17 cellular contexts compared by ENCODE assay signal in genomic region chr1:11331036-11331765, GRCh38. TPM values are rescaled to one million over a fixed set of nuclear protein-coding genes. Genes with fewer than 3 reads are reported as not detected.
DNase-seq lines count a peak whose midpoint lies in the region; ATAC-seq, FAIRE-seq and TF ChIP-seq lines count a peak whose summit lies in the region.
"Had no signal": no experiment of that assay in that cellular context is flagged by ENCODE, and none has a peak within 500 bp of the region (broad histone marks: within the 10 kb centered on the region; RNA-seq: fewer than 3 reads in every experiment).

No MANE protein-coding gene starts in this region.

- H3K4ac ChIP-seq in H1 (replicated peaks; ENCODE audit: insufficient read length, low read depth, low read length), result no peak overlapping the region

- H2BK12ac ChIP-seq in H1 (ENCODE audit: low read depth, low read length), result peak overlapping the region; percentile 44; the same call in 1 of the 2 replicates

- no peaks in the 10 kb centered on the region for H4K20me1 ChIP-seq in PC-3 (ENCODE audit: low read length)
- no peaks in the 10 kb centered on the region for H4K20me1 ChIP-seq in H1 (replicated peaks in 1 of 2; ENCODE audit: control insufficient read depth in 1 of 2, insufficient read depth in 2 of 2, low read length in 2 of 2)
- H4K20me1 ChIP-seq in HepG2 (ENCODE audit: insufficient read depth, low read length), result no peaks in the 10 kb centered on the region

- H3K4me3 Mint-ChIP-seq in type B pancreatic cell, result no peak overlapping the region
- no peak overlapping the region for H3K4me3 Mint-ChIP-seq in T-helper 2 cell treated with Interferon-gamma antibody and Interleukin-4, amounts not matched to agents 5 μg/mL and 100 μg/mL, for 36 hours

- no peaks in the 10 kb centered on the region for H3K9me3 Mint-ChIP-seq in type B pancreatic cell
- no peaks in the 10 kb centered on the region for H3K9me3 Mint-ChIP-seq in T-helper 2 cell treated with Interferon-gamma antibody and Interleukin-4, amounts not matched to agents 5 μg/mL and 100 μg/mL, for 36 hours

- TF ChIP-seq RAD21 in H1 (IDR thresholded peaks at IDR 0.05 in 1 of 2, conservative IDR thresholded peaks at IDR 0.05 in 1 of 2; ENCODE audit: low read depth in 2 of 2, low read length in 2 of 2) (no peak), HepG2 (CRISPR knock-in tag; IDR thresholded peaks at IDR 0.05) (no peak)

- 87% methylated on average over 12 of the region's 12 CpGs; no CpG with 5 or more reads in 1 of the 2 experiments for WGBS in H1 (ENCODE audit: extremely low coverage in 1 of 2, insufficient coverage in 1 of 2, insufficient read length in 1 of 2, insufficient replicate concordance in 2 of 2, low coverage in 1 of 2, low lambda C conversion rate in 2 of 2, missing lambda C conversion rate in 1 of 2), 2 experiments
- 39% methylated on average over 12 of the region's 12 CpGs for WGBS in HepG2 (ENCODE audit: low lambda C conversion rate)

- H3K36me3 Mint-ChIP-seq in type B pancreatic cell, result no peaks in the 10 kb centered on the region
- no peaks in the 10 kb centered on the region for H3K36me3 Mint-ChIP-seq in T-helper 2 cell treated with Interferon-gamma antibody and Interleukin-4, amounts not matched to agents 5 μg/mL and 100 μg/mL, for 36 hours (ENCODE audit: low read depth)

- FAIRE-seq in H1 (lab: Jason Lieb, UNC) (no peak), HepG2 (lab: Jason Lieb, UNC) (no peak)

- no peak overlapping the region for H4K91ac ChIP-seq in H1 (replicated peaks; ENCODE audit: insufficient read length, low read length)

- H4K5ac ChIP-seq in H1 (ENCODE audit: insufficient read length, low read depth, low read length), result no peak overlapping the region

- H2BK15ac ChIP-seq in H1 (ENCODE audit: low read length), result peak overlapping the region; percentile 8; the same call in 1 of the 2 replicates

- H2BK120ac ChIP-seq in H1 (replicated peaks; ENCODE audit: low read depth, low read length), result no peak overlapping the region

- H3K27ac ChIP-seq in PC-3 (ENCODE audit: low read length) (no peak overlapping the region), H1 (ENCODE audit: low read depth, low read length) (no peak overlapping the region), HepG2 (ENCODE audit: extremely low read length, insufficient read depth, low read length) (no peak overlapping the region)
- H3K27ac ChIP-seq: C4-2B, PC-9, SJCRH30 had no signal

- H3K18ac ChIP-seq in H1 (ENCODE audit: extremely low read depth, low read length), result no peak overlapping the region; the same call in 1 of the 2 replicates

- H4K8ac ChIP-seq in H1 (ENCODE audit: extremely low read depth, insufficient read depth, low read length), result peak overlapping the region; percentile 3; the same call in 1 of the 2 replicates

- no peak overlapping the region for H3K4me2 ChIP-seq in PC-3 (ENCODE audit: low read length)
- H3K4me2 ChIP-seq in H1 (ENCODE audit: insufficient read depth in 1 of 2, low read depth in 2 of 2, low read length in 2 of 2), result no peak overlapping the region
- H3K4me2 ChIP-seq in HepG2 (ENCODE audit: low read depth, low read length), result no peak overlapping the region
- H3K4me2 ChIP-seq: PC-9 had no signal

- H3K27me3 Mint-ChIP-seq in type B pancreatic cell, result peaks cover 4% of the 10 kb centered on the region
- no peaks in the 10 kb centered on the region for H3K27me3 Mint-ChIP-seq in T-helper 2 cell treated with Interferon-gamma antibody and Interleukin-4, amounts not matched to agents 5 μg/mL and 100 μg/mL, for 36 hours (ENCODE audit: low read depth)

- no peaks in the 10 kb centered on the region for H3F3A ChIP-seq in PC-3 (ENCODE audit: low read length, unreplicated experiment)

- ATAC-seq in PC-3 (no peak), HepG2 (peak; percentile 47), HG03039 (IDR thresholded peaks at IDR 0.05; ENCODE audit: unreplicated experiment) (no peak)

- in situ Hi-C loops in HepG2 (cut with HindIII; ENCODE audit: extremely low pct_ligation_motif_present, low pct_unique_long_range_greater_than_20kb), result no loop called here

- H3K4me3 ChIP-seq in PC-3 (ENCODE audit: low read length), result no peak overlapping the region
- no peak overlapping the region for H3K4me3 ChIP-seq in H1 (ENCODE audit: extremely low read depth in 1 of 4, insufficient read depth in 2 of 4, low read depth in 3 of 4, low read length in 4 of 4)
- H3K4me3 ChIP-seq in HepG2 (replicated peaks in 1 of 3; ENCODE audit: insufficient read depth in 1 of 3, low read depth in 2 of 3, low read length in 3 of 3), result no peak overlapping the region
- H3K4me3 ChIP-seq: PC-9, SJCRH30 had no signal

- H3K36me3 ChIP-seq in PC-3 (ENCODE audit: low read depth, low read length) (no peaks in the 10 kb centered on the region), H1 (ENCODE audit: control insufficient read depth in 2 of 4, insufficient read depth in 4 of 4, low read length in 3 of 4) (no peaks in the 10 kb centered on the region), HepG2 (replicated peaks in 1 of 2; ENCODE audit: control insufficient read depth in 1 of 2, insufficient read depth in 2 of 2, low read length in 2 of 2) (no peaks in the 10 kb centered on the region)
- H3K36me3 ChIP-seq: SJCRH30 had no signal

- no TSS peak for BruUV-seq in PC-3 (replicated peaks; lab: Mats Ljungman, UMichigan)
- no TSS peak for BruUV-seq in HepG2 (replicated peaks; lab: Mats Ljungman, UMichigan)

- H3K9me3 ChIP-seq in PC-3 (ENCODE audit: low read length), result no peaks in the 10 kb centered on the region
- no peaks in the 10 kb centered on the region for H3K9me3 ChIP-seq in H1 (ENCODE audit: insufficient read depth in 2 of 2, low read depth in 1 of 2, low read length in 1 of 2)
- H3K9me3 ChIP-seq in HepG2 (ENCODE audit: low read length), result no peaks in the 10 kb centered on the region
- H3K9me3 ChIP-seq: SJCRH30 had no signal

- no peak overlapping the region for H2BK20ac ChIP-seq in H1 (ENCODE audit: low read length)

- TF ChIP-seq POLR2A in H1 (IDR thresholded peaks at IDR 0.05; ENCODE audit: control extremely low read depth in 1 of 2, low read depth in 2 of 2, low read length in 2 of 2) (no peak), HepG2 (IDR thresholded peaks at IDR 0.05; ENCODE audit: insufficient read depth in 1 of 2, low read depth in 2 of 2, low read length in 2 of 2) (no peak)

- CTCF ChIA-PET in PC-3 (lab: Charles Lee), result no interaction called here
- CTCF ChIA-PET in H1 (lab: Charles Lee; ENCODE audit: partially characterized antibody), result interaction anchor here (0.7 to 6.7 kb wide), 6 partner anchors 9 to 200 kb away, joined by 3 to 43 read pairs (median 4); no protein-coding TSS in a partner anchor
- CTCF ChIA-PET in HepG2 (lab: Yijun Ruan, JAX; ENCODE audit: low intra/inter-chr PET ratio, low total read pairs), result no interaction called here

- H3K23ac ChIP-seq in H1 (ENCODE audit: insufficient read length), result no peak overlapping the region

- H3K4me1 ChIP-seq in PC-3 (ENCODE audit: insufficient read depth, low read length), result 0 out of 2 replicates have a peak, but pooled peaks cover 5% of the 10 kb centered on the region
- peaks cover 0 to 5% (median 2%) of the 10 kb centered on the region in 4 experiments; a peak in 2 of 7 replicates for H3K4me1 ChIP-seq in H1 (replicated peaks in 1 of 4; ENCODE audit: control insufficient read depth in 3 of 4, insufficient read depth in 4 of 4, low read length in 3 of 4)
- 0 out of 2 replicates have a peak, but pooled peaks cover 5% of the 10 kb centered on the region for H3K4me1 ChIP-seq in HepG2 (ENCODE audit: insufficient read depth, low read length)
- H3K4me1 ChIP-seq: SJCRH30 had no signal

- peak; percentile 19 for DNase-seq in PC-3
- DNase-seq in H1 (ENCODE audit: low read depth in 1 of 2, low spot score in 2 of 2), result no peak
- no peak for DNase-seq in HepG2 (ENCODE audit: low spot score)
- DNase-seq in type B pancreatic cell (ENCODE audit: extremely low spot score, unreplicated experiment), result no peak
- no peak for DNase-seq in T-helper 2 cell treated with Interferon-gamma antibody and Interleukin-4, amounts not matched to agents 5 μg/mL and 100 μg/mL, for 36 hours (ENCODE audit: low spot score)
- no peak for DNase-seq in DMS153 (lab: John Stamatoyannopoulos, UW)
- DNase-seq: ACHN, DND-41, KG1, NCI-H187, NCI-H2227 treated with DMSO at 0.1 percent for 48 hours, NCI-H524, NCI-H82, PC-9, SJCRH30 had no signal

- no peak overlapping the region; the same call in 1 of the 2 replicates for H2BK5ac ChIP-seq in H1 (ENCODE audit: low read depth, low read length)

- H3K23me2 ChIP-seq in H1 (ENCODE audit: low read depth, low read length), result no peaks in the 10 kb centered on the region

- POLR2A ChIA-PET in PC-3 (lab: Charles Lee; ENCODE audit: unreplicated experiment), result no interaction called here
- POLR2A ChIA-PET in H1 (lab: Charles Lee; ENCODE audit: partially characterized antibody), result no interaction called here
- POLR2A ChIA-PET in HepG2 (lab: Yijun Ruan, JAX), result no interaction called here

- no peak overlapping the region for H3K56ac ChIP-seq in H1 (replicated peaks; ENCODE audit: insufficient read length, low read depth, low read length)

- H3K9ac ChIP-seq in PC-3 (ENCODE audit: low read length) (no peak overlapping the region), H1 (replicated peaks in 1 of 4; ENCODE audit: extremely low read depth in 1 of 4, low read depth in 3 of 4, low read length in 3 of 4) (no peak overlapping the region), HepG2 (ENCODE audit: insufficient read depth, low read depth, low read length) (no peak overlapping the region)

- H3K27ac Mint-ChIP-seq in type B pancreatic cell, result peak overlapping the region; percentile 50
- no peak overlapping the region for H3K27ac Mint-ChIP-seq in T-helper 2 cell treated with Interferon-gamma antibody and Interleukin-4, amounts not matched to agents 5 μg/mL and 100 μg/mL, for 36 hours

- H3K79me2 ChIP-seq in PC-3 (ENCODE audit: low read length) (no peaks in the 10 kb centered on the region), H1 (ENCODE audit: control insufficient read depth in 1 of 2, insufficient read depth in 2 of 2, low read length in 2 of 2) (no peaks in the 10 kb centered on the region), HepG2 (ENCODE audit: insufficient read depth, low read length) (no peaks in the 10 kb centered on the region)

- intact Hi-C loops in PC-3 (cut with micrococcal nuclease), result no loop called here
- intact Hi-C loops in HepG2 (cut with micrococcal nuclease; ENCODE audit: unreplicated experiment), result no loop called here

- H2AFZ ChIP-seq in PC-3 (ENCODE audit: low read length) (no peak overlapping the region), H1 (ENCODE audit: low read length) (no peak overlapping the region), HepG2 (ENCODE audit: low read length) (no peak overlapping the region)
- H2AFZ ChIP-seq: PC-9 had no signal

- H2AK5ac ChIP-seq in H1 (ENCODE audit: low read depth, low read length), result no peak overlapping the region

- peaks cover 18% of the 10 kb centered on the region for H3K4me1 Mint-ChIP-seq in type B pancreatic cell (ENCODE audit: unreplicated experiment)
- H3K4me1 Mint-ChIP-seq in T-helper 2 cell treated with Interferon-gamma antibody and Interleukin-4, amounts not matched to agents 5 μg/mL and 100 μg/mL, for 36 hours (ENCODE audit: low read depth), result no peaks in the 10 kb centered on the region

- TF ChIP-seq EP300 in H1 (IDR thresholded peaks at IDR 0.05; ENCODE audit: borderline replicate concordance in 1 of 2, low read depth in 2 of 2, low read length in 2 of 2), result no peak
- TF ChIP-seq EP300 in HepG2 (IDR thresholded peaks at IDR 0.05; ENCODE audit: low read depth in 2 of 2, low read length in 2 of 2), result no peak
- TF ChIP-seq EP300 in HepG2 (CRISPR knock-in tag; IDR thresholded peaks at IDR 0.05; ENCODE audit: borderline replicate concordance), result no peak

- H3K79me1 ChIP-seq in H1 (ENCODE audit: low read depth, low read length), result no peaks in the 10 kb centered on the region

- TF ChIP-seq CTCF in PC-3 (conservative IDR thresholded peaks at IDR 0.05; ENCODE audit: low read depth, low read length) (no peak), H1 (IDR thresholded peaks at IDR 0.05; ENCODE audit: control extremely low read depth in 1 of 3, insufficient read depth in 1 of 3, low read depth in 1 of 3, low read length in 3 of 3) (no peak), HepG2 (CRISPR knock-in tag; IDR thresholded peaks at IDR 0.05) (no peak), type B pancreatic cell (conservative IDR thresholded peaks at IDR 0.05) (no peak)

- H3K9me2 ChIP-seq in PC-3 (replicated peaks; ENCODE audit: low read length), result no peaks in the 10 kb centered on the region

- H3K27me3 ChIP-seq in PC-3 (ENCODE audit: low read length) (no peaks in the 10 kb centered on the region), H1 (replicated peaks in 1 of 4; ENCODE audit: control insufficient read depth in 3 of 4, extremely low read depth in 1 of 4, insufficient read depth in 3 of 4, low read length in 3 of 4) (no peaks in the 10 kb centered on the region; a peak in 1 of 7 replicates), HepG2 (ENCODE audit: control insufficient read depth in 1 of 2, insufficient read depth in 2 of 2, low read length in 2 of 2) (peaks cover 5 to 40% of the 10 kb centered on the region in 2 experiments; a peak in 3 of 5 replicates)

- H3K14ac ChIP-seq in H1 (ENCODE audit: insufficient read length), result no peak overlapping the region

RNA-seq across cellular contexts. Expression of gene UBIAD1, which starts 58.2 kb away (rescaled TPM):
- total RNA-seq in PC-3 (2014; rRNA removed), result 14.5 and 14.8 TPM in 2 replicates
- total RNA-seq in H1 (2021; fragmentation: NEBNext Ultra II Directional; extraction: Animal tissue kit (Norgen Biotek cat#: 25700)), result 22.7 and 23.4 TPM in 2 replicates
- 26.6 and 32.4 TPM in 2 replicates for polyA plus RNA-seq in H1 (2011; rRNA removed)
- polyA plus RNA-seq in H1 (2011; cell fraction: cytosol; rRNA removed), result 22.4 TPM
- 22.1 TPM for polyA plus RNA-seq in H1 (2011; cell fraction: nucleus; rRNA removed)
- polyA plus RNA-seq in H1 (2012, experiment 1 of 2), result 15.2 to 19.3 TPM (median 17.5 TPM) in 4 replicates
- 22.6 TPM for polyA plus RNA-seq in H1 (2012, experiment 2 of 2)
- 21.6 TPM for polyA plus RNA-seq in H1 (2013, experiment 1 of 2)
- 23.3 TPM for polyA plus RNA-seq in H1 (2013, experiment 2 of 2)
- 48.4 and 59.9 TPM in 2 replicates for polyA minus RNA-seq in H1 (2011; rRNA and poly(A)+ RNA removed)
- polyA minus RNA-seq in H1 (2011; cell fraction: cytosol; rRNA and poly(A)+ RNA removed), result 17.0 TPM
- polyA minus RNA-seq in H1 (2011; cell fraction: nucleus; rRNA and poly(A)+ RNA removed), result 24.8 TPM
- total RNA-seq in HepG2 (2016; rRNA removed; fragmentation: Illumina TruSeq; extraction: Trizol), result 12.5 and 16.9 TPM in 2 replicates
- 6.6 and 9.0 TPM in 2 replicates for total RNA-seq in HepG2 (2016; cell fraction: cytosol; rRNA removed; fragmentation: Illumina TruSeq; extraction: Trizol; ENCODE audit: low read depth)
- total RNA-seq in HepG2 (2016; cell fraction: insoluble cytoplasmic fraction; rRNA removed; fragmentation: Illumina TruSeq; extraction: Trizol), result 11.8 and 16.7 TPM in 2 replicates
- 16.7 and 19.6 TPM in 2 replicates for total RNA-seq in HepG2 (2016; cell fraction: membrane; rRNA removed; fragmentation: Illumina TruSeq; extraction: Trizol)
- total RNA-seq in HepG2 (2016; cell fraction: nucleus; rRNA removed; fragmentation: Illumina TruSeq; extraction: Trizol), result 15.4 and 18.2 TPM in 2 replicates
- 20.4 and 26.4 TPM in 2 replicates for polyA plus RNA-seq in HepG2 (2011; rRNA removed)
- 26.0 and 30.7 TPM in 2 replicates for polyA plus RNA-seq in HepG2 (2011; cell fraction: cytosol; rRNA removed)
- 13.0 and 15.2 TPM in 2 replicates for polyA plus RNA-seq in HepG2 (2011; cell fraction: nucleus; rRNA removed)
- polyA plus RNA-seq in HepG2 (2012), result 16.7 and 21.0 TPM in 2 replicates
- 10.3 and 13.3 TPM in 2 replicates for polyA plus RNA-seq in HepG2 (2016; cell fraction: cytosol; fragmentation: Illumina TruSeq; extraction: Trizol; ENCODE audit: low read depth)
- polyA plus RNA-seq in HepG2 (2016; cell fraction: insoluble cytoplasmic fraction; fragmentation: Illumina TruSeq; extraction: Trizol; ENCODE audit: low read depth), result 14.5 and 14.6 TPM in 2 replicates
- 18.4 and 18.5 TPM in 2 replicates for polyA plus RNA-seq in HepG2 (2016; cell fraction: membrane; fragmentation: Illumina TruSeq; extraction: Trizol; ENCODE audit: low read depth)
- 22.3 and 23.0 TPM in 2 replicates for polyA plus RNA-seq in HepG2 (2016; cell fraction: nucleus; fragmentation: Illumina TruSeq; extraction: Trizol; ENCODE audit: insufficient read depth, low read depth)
- 82.2 and 86.5 TPM in 2 replicates for polyA minus RNA-seq in HepG2 (2011; rRNA and poly(A)+ RNA removed; ENCODE audit: low replicate concordance)
- 15.1 and 19.1 TPM in 2 replicates for polyA minus RNA-seq in HepG2 (2011; cell fraction: cytosol; rRNA and poly(A)+ RNA removed)
- 20.9 and 32.3 TPM in 2 replicates for polyA minus RNA-seq in HepG2 (2011; cell fraction: nucleus; rRNA and poly(A)+ RNA removed)
- total RNA-seq in type B pancreatic cell (ENCODE audit: low replicate concordance), result 10.2 and 17.1 TPM in 2 replicates
